8 cellular contexts compared by ENCODE assay signal in genomic region chr6:43171284-43172126, GRCh38. TPM values are rescaled to one million over a fixed set of nuclear protein-coding genes. Genes with fewer than 3 reads are reported as not detected.
DNase-seq lines count a peak whose midpoint lies in the region; ATAC-seq and TF ChIP-seq lines count a peak whose summit lies in the region.

No MANE protein-coding gene starts in this region.

- H3K4me2 ChIP-seq in DND-41 (ENCODE audit: insufficient read depth, low read length) = peak overlapping the region; percentile 96

- no peaks in the 10 kb centered on the region for H3K9me3 ChIP-seq in DND-41 (ENCODE audit: insufficient read depth, low read length, severe bottlenecking)

- H3K4me1 Mint-ChIP-seq in progenitor cell of endocrine pancreas (ENCODE audit: low read depth) = peaks cover 31% of the 10 kb centered on the region

- no peaks in the 10 kb centered on the region for H3K9me3 Mint-ChIP-seq in progenitor cell of endocrine pancreas (ENCODE audit: low read depth)

- peak; percentile 66 for TF ChIP-seq CTCF in DND-41 (IDR thresholded peaks at IDR 0.05; ENCODE audit: borderline replicate concordance, extremely low read depth, low read length, poor library complexity, severe bottlenecking)
- peak; percentile 11 for TF ChIP-seq CTCF in fibroblast of pulmonary artery (IDR thresholded peaks at IDR 0.05; ENCODE audit: low read length, missing control alignments)
- TF ChIP-seq CTCF in progenitor cell of endocrine pancreas (IDR thresholded peaks at IDR 0.05; ENCODE audit: unreplicated experiment) = peak; percentile 85

- peak overlapping the region; percentile 99 for H3K27ac Mint-ChIP-seq in progenitor cell of endocrine pancreas

- peak overlapping the region; percentile 83 for H3K4me3 Mint-ChIP-seq in progenitor cell of endocrine pancreas (ENCODE audit: low read depth)

- H3K36me3 ChIP-seq in DND-41 (ENCODE audit: insufficient read depth, low read length) = peaks cover 33% of the 10 kb centered on the region

- DNase-seq in DND-41 (no peak), fibroblast of pulmonary artery (ENCODE audit: low read depth) (no peak), progenitor cell of endocrine pancreas (ENCODE audit: low spot score, unreplicated experiment) (peak; percentile 35), NCI-H1436 (lab: John Stamatoyannopoulos, UW) (no peak)
- peak; percentile 77 for DNase-seq in activated CD8-positive, alpha-beta memory T cell treated with anti-CD3 and anti-CD28 coated beads, Interleukin-2, amount 50 U/mL, for 48 hours

- H3K79me2 ChIP-seq in DND-41 (ENCODE audit: insufficient read depth, low read length) = peaks cover 53% of the 10 kb centered on the region

- H3K27me3 ChIP-seq in DND-41 (ENCODE audit: insufficient read depth, low read length, poor library complexity) = no peaks in the 10 kb centered on the region

- peaks cover 45% of the 10 kb centered on the region for H3K4me1 ChIP-seq in DND-41 (ENCODE audit: insufficient read depth, low read length)

- ATAC-seq in DND-41 (ENCODE audit: insufficient read depth, low read depth) = no peak
- peak; percentile 32 for ATAC-seq in GM19455 (IDR thresholded peaks at IDR 0.05; ENCODE audit: unreplicated experiment)
- ATAC-seq in HG03558 (IDR thresholded peaks at IDR 0.05; ENCODE audit: extremely low read depth, unreplicated experiment) = peak; percentile 13
- ATAC-seq in HG03139 (IDR thresholded peaks at IDR 0.05; ENCODE audit: unreplicated experiment) = no peak

- H3K27ac ChIP-seq in DND-41 (ENCODE audit: low read length) = peak overlapping the region; percentile 82

- H3K9ac ChIP-seq in DND-41 (ENCODE audit: low read depth, low read length) = peak overlapping the region; percentile 89

- H4K20me1 ChIP-seq in DND-41 (ENCODE audit: insufficient read depth, low read length) = peaks cover 42% of the 10 kb centered on the region

- no peaks in the 10 kb centered on the region for H3K27me3 Mint-ChIP-seq in progenitor cell of endocrine pancreas

- H3K36me3 Mint-ChIP-seq in progenitor cell of endocrine pancreas (ENCODE audit: insufficient read depth) = peaks cover 2% of the 10 kb centered on the region

- peak overlapping the region; percentile 70 for H2AFZ ChIP-seq in DND-41 (ENCODE audit: low read depth, low read length)

- H3K4me3 ChIP-seq in DND-41 (ENCODE audit: low read depth in 1 of 2, low read length in 2 of 2) (peak overlapping the region; percentile 80 to 83), fibroblast of pulmonary artery (replicated peaks; ENCODE audit: low read depth, low read length) (peak overlapping the region; percentile 87)

RNA-seq across cellular contexts. Expression of gene SRF, which starts 0.4 kb away (rescaled TPM):
- total RNA-seq in progenitor cell of endocrine pancreas = 29.1 and 30.3 TPM in 2 replicates

RNA-seq across cellular contexts. Expression of gene CUL9, which starts 10.5 kb away (rescaled TPM):
- 57.0 and 61.1 TPM in 2 replicates for total RNA-seq in progenitor cell of endocrine pancreas

RNA-seq across cellular contexts. Expression of gene DNPH1, which starts 57.8 kb away (rescaled TPM):
- total RNA-seq in progenitor cell of endocrine pancreas = 33.9 and 39.0 TPM in 2 replicates

Comparison
In these comparisons a context has a peak if more than half of its experiments do, and no peak if none do; other contexts are left out.
1. ATAC-seq: peak in GM19455 (single experiment) and HG03558 (single experiment); none in DND-41 (single experiment) and HG03139 (single experiment).
2. DNase-seq: peak in activated CD8-positive, alpha-beta memory T cell treated with anti-CD3 and anti-CD28 coated beads, Interleukin-2, amount 50 U/mL, for 48 hours (single experiment) and progenitor cell of endocrine pancreas (single experiment); none in DND-41 (single experiment), fibroblast of pulmonary artery (single experiment) and NCI-H1436 (single experiment).
3. CTCF ChIP-seq: peak in every context shown above with its lines; median percentile 85 in progenitor cell of endocrine pancreas; 66 in DND-41; 11 in fibroblast of pulmonary artery.